ENCODE assay signal across 1 cellular context in genomic region chr2:36737131-36737750, GRCh38.
TF ChIP-seq lines count a peak whose summit lies in the region.

No MANE protein-coding gene starts in this region.

TF ChIP-seq in WTC11, 78 proteins besides CTCF, POLR2A, EP300 and RAD21 (continued from another document):
- TF ChIP-seq, protein P1, sequence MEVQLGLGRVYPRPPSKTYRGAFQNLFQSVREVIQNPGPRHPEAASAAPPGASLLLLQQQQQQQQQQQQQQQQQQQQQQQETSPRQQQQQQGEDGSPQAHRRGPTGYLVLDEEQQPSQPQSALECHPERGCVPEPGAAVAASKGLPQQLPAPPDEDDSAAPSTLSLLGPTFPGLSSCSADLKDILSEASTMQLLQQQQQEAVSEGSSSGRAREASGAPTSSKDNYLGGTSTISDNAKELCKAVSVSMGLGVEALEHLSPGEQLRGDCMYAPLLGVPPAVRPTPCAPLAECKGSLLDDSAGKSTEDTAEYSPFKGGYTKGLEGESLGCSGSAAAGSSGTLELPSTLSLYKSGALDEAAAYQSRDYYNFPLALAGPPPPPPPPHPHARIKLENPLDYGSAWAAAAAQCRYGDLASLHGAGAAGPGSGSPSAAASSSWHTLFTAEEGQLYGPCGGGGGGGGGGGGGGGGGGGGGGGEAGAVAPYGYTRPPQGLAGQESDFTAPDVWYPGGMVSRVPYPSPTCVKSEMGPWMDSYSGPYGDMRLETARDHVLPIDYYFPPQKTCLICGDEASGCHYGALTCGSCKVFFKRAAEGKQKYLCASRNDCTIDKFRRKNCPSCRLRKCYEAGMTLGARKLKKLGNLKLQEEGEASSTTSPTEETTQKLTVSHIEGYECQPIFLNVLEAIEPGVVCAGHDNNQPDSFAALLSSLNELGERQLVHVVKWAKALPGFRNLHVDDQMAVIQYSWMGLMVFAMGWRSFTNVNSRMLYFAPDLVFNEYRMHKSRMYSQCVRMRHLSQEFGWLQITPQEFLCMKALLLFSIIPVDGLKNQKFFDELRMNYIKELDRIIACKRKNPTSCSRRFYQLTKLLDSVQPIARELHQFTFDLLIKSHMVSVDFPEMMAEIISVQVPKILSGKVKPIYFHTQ (CRISPR knock-in tag; IDR thresholded peaks at IDR 0.05): no peak
- no peak for TF ChIP-seq TEAD4 (CRISPR knock-in tag; IDR thresholded peaks at IDR 0.05)
